ENCODE assay signal across 1 cellular context in the genomic region with DNA sequence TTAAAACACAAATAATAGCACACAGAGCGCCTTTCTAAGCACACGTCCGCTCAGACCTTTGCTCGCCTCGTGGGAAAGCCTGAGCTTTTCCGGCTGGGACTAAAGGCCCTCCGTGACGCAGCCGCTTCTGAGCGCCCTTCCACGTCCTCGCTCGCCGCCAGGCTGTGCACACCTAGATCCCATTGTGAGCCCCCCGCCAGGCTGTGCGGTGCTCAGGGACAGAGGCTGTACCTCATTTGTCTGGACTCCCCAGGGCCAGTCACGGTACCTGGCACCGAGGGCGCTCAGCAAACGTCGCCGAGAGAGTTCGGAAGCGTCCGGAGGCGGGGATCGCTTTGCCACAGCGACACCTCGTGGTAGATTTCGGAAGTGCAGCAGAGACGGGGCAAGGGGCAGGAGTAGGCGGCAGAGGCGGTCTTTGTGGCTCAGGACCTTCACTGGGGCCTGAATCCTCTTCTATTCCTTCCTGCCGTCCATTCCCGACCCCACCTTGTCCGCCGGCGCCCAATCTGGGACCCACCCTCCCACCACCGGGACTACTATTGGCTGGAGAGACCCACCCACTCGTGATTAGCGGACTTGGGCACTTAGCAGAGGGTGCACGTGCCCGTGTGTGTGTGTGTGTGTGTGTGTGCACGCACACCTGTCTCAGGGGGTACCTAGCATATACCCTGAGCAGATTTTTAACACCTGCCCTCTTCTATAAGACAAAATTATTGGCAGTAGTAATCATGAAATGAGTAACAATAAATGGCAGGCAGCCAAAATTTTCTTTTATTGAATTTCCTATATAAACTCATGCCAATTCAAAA.
A peak's percentile ranks its signal among the peaks of the same experiment; 100 is the strongest.
TF ChIP-seq lines count a peak whose summit lies in the region.

No MANE protein-coding gene starts in this region.

TF ChIP-seq in HepG2, 621 proteins besides CTCF, POLR2A, EP300 and RAD21 (continued from another document and continues in another):
- TF ChIP-seq, protein P1, sequence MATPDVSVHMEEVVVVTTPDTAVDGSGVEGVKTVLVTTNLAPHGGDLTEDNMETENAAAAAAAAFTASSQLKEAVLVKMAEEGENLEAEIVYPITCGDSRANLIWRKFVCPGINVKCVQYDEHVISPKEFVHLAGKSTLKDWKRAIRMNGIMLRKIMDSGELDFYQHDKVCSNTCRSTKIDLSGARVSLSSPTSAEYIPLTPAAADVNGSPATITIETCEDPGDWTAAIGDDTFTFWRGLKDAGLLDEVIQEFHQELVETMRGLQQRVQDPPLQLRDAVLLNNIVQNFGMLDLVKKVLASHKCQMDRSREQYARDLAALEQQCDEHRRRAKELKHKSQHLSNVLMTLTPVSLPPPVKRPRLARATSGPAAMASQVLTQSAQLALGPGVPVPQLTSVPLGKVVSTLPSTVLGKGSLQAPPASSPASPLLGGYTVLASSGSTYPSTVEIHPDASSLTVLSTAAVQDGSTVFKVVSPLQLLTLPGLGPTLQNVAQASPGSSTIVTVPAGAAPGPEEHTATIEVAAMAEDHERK (CRISPR knock-in tag; IDR thresholded peaks at IDR 0.05; ENCODE audit: low read depth) = no peak
- TF ChIP-seq HNF4A (CRISPR knock-in tag; IDR thresholded peaks at IDR 0.05) (no peak), ZNF737 (CRISPR knock-in tag; IDR thresholded peaks at IDR 0.05; ENCODE audit: borderline replicate concordance) (no peak), ZSCAN12 (CRISPR knock-in tag; IDR thresholded peaks at IDR 0.05) (no peak), ZNF782 (CRISPR knock-in tag; IDR thresholded peaks at IDR 0.05; ENCODE audit: borderline replicate concordance) (no peak), ZNF207 (IDR thresholded peaks at IDR 0.05; ENCODE audit: borderline replicate concordance) (no peak), ZNF780A (CRISPR knock-in tag; IDR thresholded peaks at IDR 0.05) (no peak), DNMT1 (CRISPR knock-in tag; IDR thresholded peaks at IDR 0.05) (no peak), FOXK2 (IDR thresholded peaks at IDR 0.05) (no peak), KLF15 (CRISPR knock-in tag; IDR thresholded peaks at IDR 0.05; ENCODE audit: borderline replicate concordance) (no peak), KAT2B (IDR thresholded peaks at IDR 0.05; ENCODE audit: borderline replicate concordance, low read depth, low read length) (no peak), ZNF784 (CRISPR knock-in tag; IDR thresholded peaks at IDR 0.05; ENCODE audit: borderline replicate concordance) (no peak), PTBP1 (IDR thresholded peaks at IDR 0.05; ENCODE audit: low read depth, low read length, poor library complexity, severe bottlenecking) (no peak), ZSCAN22 (CRISPR knock-in tag; IDR thresholded peaks at IDR 0.05) (no peak), HDAC6 (IDR thresholded peaks at IDR 0.05; ENCODE audit: low read depth, low read length) (no peak), PAX8 (CRISPR knock-in tag; IDR thresholded peaks at IDR 0.05; ENCODE audit: borderline replicate concordance) (no peak), ZNF841 (CRISPR knock-in tag; IDR thresholded peaks at IDR 0.05; ENCODE audit: borderline replicate concordance) (no peak), SNRNP70 (IDR thresholded peaks at IDR 0.05; ENCODE audit: low read depth, low read length) (no peak), HDAC1 (CRISPR knock-in tag; IDR thresholded peaks at IDR 0.05) (no peak), HNRNPK (IDR thresholded peaks at IDR 0.05; ENCODE audit: low read depth, low read length, poor library complexity, severe bottlenecking) (no peak), CCAR2 (optimal IDR thresholded peaks at IDR 0.05; ENCODE audit: low read depth, low read length) (no peak), NFATC3 (CRISPR knock-in tag; IDR thresholded peaks at IDR 0.05) (no peak), CBX1 (IDR thresholded peaks at IDR 0.05; ENCODE audit: low read depth) (no peak), YEATS2 (CRISPR knock-in tag; IDR thresholded peaks at IDR 0.05; ENCODE audit: borderline replicate concordance) (peak; percentile 18; the same call in 1 of the 2 replicates), NFKB2 (CRISPR knock-in tag; IDR thresholded peaks at IDR 0.05; ENCODE audit: borderline replicate concordance) (peak; percentile 82; the same call in 1 of the 2 replicates), WIZ (CRISPR knock-in tag; IDR thresholded peaks at IDR 0.05) (no peak), ZNF10 (CRISPR knock-in tag; IDR thresholded peaks at IDR 0.05; ENCODE audit: borderline replicate concordance, low read depth) (no peak), TCF12 (IDR thresholded peaks at IDR 0.05) (no peak), TCF12 (CRISPR knock-in tag; IDR thresholded peaks at IDR 0.05) (no peak), ZNF274 (CRISPR knock-in tag; IDR thresholded peaks at IDR 0.05) (no peak), ZNF572 (CRISPR knock-in tag; IDR thresholded peaks at IDR 0.05) (0 out of 2 replicates have a peak, but pooled peaks have one; percentile 75), ZNF75D (CRISPR knock-in tag; IDR thresholded peaks at IDR 0.05; ENCODE audit: borderline replicate concordance) (no peak), ZNF883 (CRISPR knock-in tag; IDR thresholded peaks at IDR 0.05; ENCODE audit: not compliant biosample characterization) (no peak), RORA (CRISPR knock-in tag; IDR thresholded peaks at IDR 0.05) (no peak), ZNF333 (CRISPR knock-in tag; IDR thresholded peaks at IDR 0.05; ENCODE audit: borderline replicate concordance) (0 out of 2 replicates have a peak, but pooled peaks have one; percentile 43), MXI1 (IDR thresholded peaks at IDR 0.05; ENCODE audit: borderline replicate concordance, low read depth, low read length) (no peak), ONECUT2 (CRISPR knock-in tag; IDR thresholded peaks at IDR 0.05) (no peak)
- TF ChIP-seq, protein P2, sequence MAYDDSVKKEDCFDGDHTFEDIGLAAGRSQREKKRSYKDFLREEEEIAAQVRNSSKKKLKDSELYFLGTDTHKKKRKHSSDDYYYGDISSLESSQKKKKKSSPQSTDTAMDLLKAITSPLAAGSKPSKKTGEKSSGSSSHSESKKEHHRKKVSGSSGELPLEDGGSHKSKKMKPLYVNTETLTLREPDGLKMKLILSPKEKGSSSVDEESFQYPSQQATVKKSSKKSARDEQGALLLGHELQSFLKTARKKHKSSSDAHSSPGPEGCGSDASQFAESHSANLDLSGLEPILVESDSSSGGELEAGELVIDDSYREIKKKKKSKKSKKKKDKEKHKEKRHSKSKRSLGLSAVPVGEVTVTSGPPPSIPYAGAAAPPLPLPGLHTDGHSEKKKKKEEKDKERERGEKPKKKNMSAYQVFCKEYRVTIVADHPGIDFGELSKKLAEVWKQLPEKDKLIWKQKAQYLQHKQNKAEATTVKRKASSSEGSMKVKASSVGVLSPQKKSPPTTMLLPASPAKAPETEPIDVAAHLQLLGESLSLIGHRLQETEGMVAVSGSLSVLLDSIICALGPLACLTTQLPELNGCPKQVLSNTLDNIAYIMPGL (CRISPR knock-in tag; IDR thresholded peaks at IDR 0.05; ENCODE audit: borderline replicate concordance in 1 of 2, low read depth in 1 of 2) = peak; percentile 88 to 94
- TF ChIP-seq, protein P3, sequence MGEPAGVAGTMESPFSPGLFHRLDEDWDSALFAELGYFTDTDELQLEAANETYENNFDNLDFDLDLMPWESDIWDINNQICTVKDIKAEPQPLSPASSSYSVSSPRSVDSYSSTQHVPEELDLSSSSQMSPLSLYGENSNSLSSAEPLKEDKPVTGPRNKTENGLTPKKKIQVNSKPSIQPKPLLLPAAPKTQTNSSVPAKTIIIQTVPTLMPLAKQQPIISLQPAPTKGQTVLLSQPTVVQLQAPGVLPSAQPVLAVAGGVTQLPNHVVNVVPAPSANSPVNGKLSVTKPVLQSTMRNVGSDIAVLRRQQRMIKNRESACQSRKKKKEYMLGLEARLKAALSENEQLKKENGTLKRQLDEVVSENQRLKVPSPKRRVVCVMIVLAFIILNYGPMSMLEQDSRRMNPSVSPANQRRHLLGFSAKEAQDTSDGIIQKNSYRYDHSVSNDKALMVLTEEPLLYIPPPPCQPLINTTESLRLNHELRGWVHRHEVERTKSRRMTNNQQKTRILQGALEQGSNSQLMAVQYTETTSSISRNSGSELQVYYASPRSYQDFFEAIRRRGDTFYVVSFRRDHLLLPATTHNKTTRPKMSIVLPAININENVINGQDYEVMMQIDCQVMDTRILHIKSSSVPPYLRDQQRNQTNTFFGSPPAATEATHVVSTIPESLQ (CRISPR knock-in tag; conservative IDR thresholded peaks at IDR 0.05) = no peak
- TF ChIP-seq, protein P4, sequence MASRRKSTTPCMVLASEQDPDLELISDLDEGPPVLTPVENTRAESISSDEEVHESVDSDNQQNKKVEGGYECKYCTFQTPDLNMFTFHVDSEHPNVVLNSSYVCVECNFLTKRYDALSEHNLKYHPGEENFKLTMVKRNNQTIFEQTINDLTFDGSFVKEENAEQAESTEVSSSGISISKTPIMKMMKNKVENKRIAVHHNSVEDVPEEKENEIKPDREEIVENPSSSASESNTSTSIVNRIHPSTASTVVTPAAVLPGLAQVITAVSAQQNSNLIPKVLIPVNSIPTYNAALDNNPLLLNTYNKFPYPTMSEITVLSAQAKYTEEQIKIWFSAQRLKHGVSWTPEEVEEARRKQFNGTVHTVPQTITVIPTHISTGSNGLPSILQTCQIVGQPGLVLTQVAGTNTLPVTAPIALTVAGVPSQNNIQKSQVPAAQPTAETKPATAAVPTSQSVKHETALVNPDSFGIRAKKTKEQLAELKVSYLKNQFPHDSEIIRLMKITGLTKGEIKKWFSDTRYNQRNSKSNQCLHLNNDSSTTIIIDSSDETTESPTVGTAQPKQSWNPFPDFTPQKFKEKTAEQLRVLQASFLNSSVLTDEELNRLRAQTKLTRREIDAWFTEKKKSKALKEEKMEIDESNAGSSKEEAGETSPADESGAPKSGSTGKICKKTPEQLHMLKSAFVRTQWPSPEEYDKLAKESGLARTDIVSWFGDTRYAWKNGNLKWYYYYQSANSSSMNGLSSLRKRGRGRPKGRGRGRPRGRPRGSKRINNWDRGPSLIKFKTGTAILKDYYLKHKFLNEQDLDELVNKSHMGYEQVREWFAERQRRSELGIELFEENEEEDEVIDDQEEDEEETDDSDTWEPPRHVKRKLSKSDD (CRISPR knock-in tag; IDR thresholded peaks at IDR 0.05; ENCODE audit: low read depth) = no peak
- TF ChIP-seq, protein P5, sequence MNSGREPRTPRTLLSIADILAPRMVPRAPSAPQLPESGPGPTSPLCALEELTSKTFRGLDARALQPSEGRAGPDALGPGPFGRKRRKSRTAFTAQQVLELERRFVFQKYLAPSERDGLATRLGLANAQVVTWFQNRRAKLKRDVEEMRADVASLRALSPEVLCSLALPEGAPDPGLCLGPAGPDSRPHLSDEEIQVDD (CRISPR knock-in tag; IDR thresholded peaks at IDR 0.05; ENCODE audit: borderline replicate concordance) = no peak
- TF ChIP-seq, protein P6, sequence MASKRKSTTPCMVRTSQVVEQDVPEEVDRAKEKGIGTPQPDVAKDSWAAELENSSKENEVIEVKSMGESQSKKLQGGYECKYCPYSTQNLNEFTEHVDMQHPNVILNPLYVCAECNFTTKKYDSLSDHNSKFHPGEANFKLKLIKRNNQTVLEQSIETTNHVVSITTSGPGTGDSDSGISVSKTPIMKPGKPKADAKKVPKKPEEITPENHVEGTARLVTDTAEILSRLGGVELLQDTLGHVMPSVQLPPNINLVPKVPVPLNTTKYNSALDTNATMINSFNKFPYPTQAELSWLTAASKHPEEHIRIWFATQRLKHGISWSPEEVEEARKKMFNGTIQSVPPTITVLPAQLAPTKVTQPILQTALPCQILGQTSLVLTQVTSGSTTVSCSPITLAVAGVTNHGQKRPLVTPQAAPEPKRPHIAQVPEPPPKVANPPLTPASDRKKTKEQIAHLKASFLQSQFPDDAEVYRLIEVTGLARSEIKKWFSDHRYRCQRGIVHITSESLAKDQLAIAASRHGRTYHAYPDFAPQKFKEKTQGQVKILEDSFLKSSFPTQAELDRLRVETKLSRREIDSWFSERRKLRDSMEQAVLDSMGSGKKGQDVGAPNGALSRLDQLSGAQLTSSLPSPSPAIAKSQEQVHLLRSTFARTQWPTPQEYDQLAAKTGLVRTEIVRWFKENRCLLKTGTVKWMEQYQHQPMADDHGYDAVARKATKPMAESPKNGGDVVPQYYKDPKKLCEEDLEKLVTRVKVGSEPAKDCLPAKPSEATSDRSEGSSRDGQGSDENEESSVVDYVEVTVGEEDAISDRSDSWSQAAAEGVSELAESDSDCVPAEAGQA (IDR thresholded peaks at IDR 0.05; ENCODE audit: low read depth) = no peak
- TF ChIP-seq, protein P6 (CRISPR knock-in tag; IDR thresholded peaks at IDR 0.05; ENCODE audit: borderline replicate concordance) = no peak
- TF ChIP-seq, protein P7, sequence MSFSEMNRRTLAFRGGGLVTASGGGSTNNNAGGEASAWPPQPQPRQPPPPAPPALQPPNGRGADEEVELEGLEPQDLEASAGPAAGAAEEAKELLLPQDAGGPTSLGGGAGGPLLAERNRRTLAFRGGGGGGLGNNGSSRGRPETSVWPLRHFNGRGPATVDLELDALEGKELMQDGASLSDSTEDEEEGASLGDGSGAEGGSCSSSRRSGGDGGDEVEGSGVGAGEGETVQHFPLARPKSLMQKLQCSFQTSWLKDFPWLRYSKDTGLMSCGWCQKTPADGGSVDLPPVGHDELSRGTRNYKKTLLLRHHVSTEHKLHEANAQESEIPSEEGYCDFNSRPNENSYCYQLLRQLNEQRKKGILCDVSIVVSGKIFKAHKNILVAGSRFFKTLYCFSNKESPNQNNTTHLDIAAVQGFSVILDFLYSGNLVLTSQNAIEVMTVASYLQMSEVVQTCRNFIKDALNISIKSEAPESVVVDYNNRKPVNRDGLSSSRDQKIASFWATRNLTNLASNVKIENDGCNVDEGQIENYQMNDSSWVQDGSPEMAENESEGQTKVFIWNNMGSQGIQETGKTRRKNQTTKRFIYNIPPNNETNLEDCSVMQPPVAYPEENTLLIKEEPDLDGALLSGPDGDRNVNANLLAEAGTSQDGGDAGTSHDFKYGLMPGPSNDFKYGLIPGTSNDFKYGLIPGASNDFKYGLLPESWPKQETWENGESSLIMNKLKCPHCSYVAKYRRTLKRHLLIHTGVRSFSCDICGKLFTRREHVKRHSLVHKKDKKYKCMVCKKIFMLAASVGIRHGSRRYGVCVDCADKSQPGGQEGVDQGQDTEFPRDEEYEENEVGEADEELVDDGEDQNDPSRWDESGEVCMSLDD (CRISPR knock-in tag; IDR thresholded peaks at IDR 0.05; ENCODE audit: borderline replicate concordance) = no peak
